Comparison of ENCODE assay signal across 19 cellular contexts in the genomic region with DNA sequence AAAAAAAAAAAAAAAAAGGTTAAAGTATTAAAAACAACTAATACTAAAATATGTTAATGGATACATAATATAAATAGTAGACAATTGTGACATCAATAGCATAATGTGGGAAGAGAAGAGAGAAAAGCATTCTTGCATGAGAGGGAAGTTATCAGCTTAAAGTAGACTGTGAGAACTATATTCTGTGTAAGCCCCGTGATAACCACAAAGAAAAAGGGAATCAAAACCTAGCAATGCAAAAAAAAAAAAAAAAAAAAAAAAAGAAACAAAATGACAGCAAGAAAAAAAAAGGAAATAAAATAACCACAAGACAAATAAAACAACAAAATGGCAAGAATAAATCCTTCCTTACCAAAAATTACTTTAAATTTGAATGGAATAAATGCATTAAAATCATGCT. TPM values are rescaled to one million over a fixed set of nuclear protein-coding genes. Genes with fewer than 3 reads are reported as not detected.
DNase-seq lines count a peak whose midpoint lies in the region; ATAC-seq, FAIRE-seq and TF ChIP-seq lines count a peak whose summit lies in the region.
"Had no signal": no experiment of that assay in that cellular context is flagged by ENCODE, and none has a peak within 500 bp of the region (broad histone marks: within the 10 kb centered on the region; RNA-seq: fewer than 3 reads in every experiment).

No MANE protein-coding gene starts in this region.

- H3K9me3 ChIP-seq in small intestine (ENCODE audit: control insufficient read depth, low read depth), result no peaks in the 10 kb centered on the region

- no peak overlapping the region for H3K27ac ChIP-seq in small intestine (ENCODE audit: low read depth in 1 of 2, low read length in 1 of 2)
- H3K27ac ChIP-seq: C4-2B, SK-N-MC, transverse colon had no signal

- no peaks in the 10 kb centered on the region for H3K27me3 Mint-ChIP-seq in activated T-helper 17 cell treated with anti-CD3 and anti-CD28 coated beads, Interleukin-2, amount 50 U/mL, for 72 hours

- H3K4me3 Mint-ChIP-seq in activated T-helper 17 cell treated with anti-CD3 and anti-CD28 coated beads, Interleukin-2, amount 50 U/mL, for 72 hours, result no peak overlapping the region
- H3K4me3 Mint-ChIP-seq: WTC11 had no signal

- no peak overlapping the region for H3K27ac Mint-ChIP-seq in activated T-helper 17 cell treated with anti-CD3 and anti-CD28 coated beads, Interleukin-2, amount 50 U/mL, for 72 hours
- H3K27ac Mint-ChIP-seq: activated T-helper 2 cell treated with anti-CD3 and anti-CD28 coated beads, Interferon-gamma antibody, Interleukin-2, Interleukin-4, amounts not matched to agents 10 μg/mL and 5 μg/mL and 100 μg/mL, durations not matched to agents 14 hours and 24 hours and 36 hours had no signal

- no peaks in the 10 kb centered on the region for H3K36me3 ChIP-seq in small intestine (ENCODE audit: control insufficient read depth in 2 of 2, insufficient read depth in 2 of 2, low read length in 2 of 2)
- H3K36me3 ChIP-seq: transverse colon had no signal

- H3K9me3 Mint-ChIP-seq in activated T-helper 17 cell treated with anti-CD3 and anti-CD28 coated beads, Interleukin-2, amount 50 U/mL, for 72 hours, result peaks cover 10% of the 10 kb centered on the region

- WGBS in small intestine, 3 donors, result 72 to 100% (median 91%) methylated on average over 1 of the region's 1 CpG

- no peaks in the 10 kb centered on the region for H3K27me3 ChIP-seq in small intestine (ENCODE audit: control insufficient read depth in 2 of 2, insufficient read depth in 2 of 2, low read length in 2 of 2)
- H3K27me3 ChIP-seq: transverse colon had no signal

- FAIRE-seq in GM18507 (lab: Jason Lieb, UNC) (peak; percentile 63), small intestine (lab: Jason Lieb, UNC) (peak; percentile 61)

- H3K4me1 ChIP-seq in small intestine (ENCODE audit: control insufficient read depth in 2 of 2, insufficient read depth in 1 of 2, low read depth in 1 of 2, low read length in 1 of 2), result no peaks in the 10 kb centered on the region

- ATAC-seq in HG02885 (IDR thresholded peaks at IDR 0.05; ENCODE audit: poor library complexity, unreplicated experiment) (peak; percentile 30), SK-N-SH treated with all-trans-retinoic acid at 6 μM for 48 hours (no peak), HG02759 (IDR thresholded peaks at IDR 0.05; ENCODE audit: unreplicated experiment) (no peak)
- no peak for ATAC-seq in activated T-helper 17 cell treated with anti-CD3 and anti-CD28 coated beads, Interleukin-2, amount 50 U/mL, for 72 hours (replicated peaks)
- ATAC-seq: left ventricle myocardium superior, WTC11 had no signal

- H3K4me3 ChIP-seq in small intestine (ENCODE audit: low read depth in 1 of 2, low read length in 2 of 2), result no peak overlapping the region
- H3K4me3 ChIP-seq: SK-N-MC, transverse colon had no signal

- DNase-seq in GM18507 (ENCODE audit: extremely low spot score, insufficient read length, low read depth) (peak; percentile 29), OCI-M1 (lab: John Stamatoyannopoulos, UW) (peak; percentile 2), small intestine (no peak), HT-29 (ENCODE audit: low spot score) (no peak)
- DNase-seq: activated CD8-positive, alpha-beta memory T cell treated with anti-CD3 and anti-CD28 coated beads for 24 hours; cerebellar nuclear complex; DMS53; left ventricle myocardium superior; NK-92 treated with Interleukin-12 subunit alpha and Interleukin-12 subunit beta, amount 100 ng/mL, for 24 hours; transverse colon had no signal

- no peaks in the 10 kb centered on the region for H3K36me3 Mint-ChIP-seq in activated T-helper 17 cell treated with anti-CD3 and anti-CD28 coated beads, Interleukin-2, amount 50 U/mL, for 72 hours (ENCODE audit: low read depth)

- H3K4me1 Mint-ChIP-seq in activated T-helper 17 cell treated with anti-CD3 and anti-CD28 coated beads, Interleukin-2, amount 50 U/mL, for 72 hours, result peaks cover 9% of the 10 kb centered on the region

TF ChIP-seq in SK-N-SH treated with all-trans-retinoic acid at 6 μM for 48 hours, 23 proteins besides CTCF, POLR2A, EP300 and RAD21:
- no peak for TF ChIP-seq ZNF565 (CRISPR knock-in tag; conservative IDR thresholded peaks at IDR 0.05; ENCODE audit: low read depth)
- TF ChIP-seq BACH2 (CRISPR knock-in tag; IDR thresholded peaks at IDR 0.05; ENCODE audit: borderline replicate concordance), result no peak
- TF ChIP-seq ZNF70 (CRISPR knock-in tag; IDR thresholded peaks at IDR 0.05), result no peak
- TF ChIP-seq TOX (CRISPR knock-in tag; IDR thresholded peaks at IDR 0.05; ENCODE audit: borderline replicate concordance), result no peak
TF ChIP-seq in SK-N-SH treated with all-trans-retinoic acid at 6 μM for 48 hours: peak in this region for 0.

RNA-seq across cellular contexts. Expression of gene MYLK3, which starts 39.8 kb away (rescaled TPM):
- polyA plus RNA-seq in small intestine, result under 1 TPM in 2 of 3 donors, not detected in 1; 0.04 to 0.81 TPM
- 0.21 and 0.53 TPM in 2 replicates for total RNA-seq in HT-29 (2014; rRNA removed; shearing (Covaris generic))
- under 1 TPM; 0.56 to 0.58 TPM for total RNA-seq in activated T-helper 17 cell treated with anti-CD3 and anti-CD28 coated beads, Interleukin-2, amount 50 U/mL, for 72 hours
- total RNA-seq: MCF 10A, transverse colon had no signal

RNA-seq across cellular contexts. Expression of gene C16orf87, which starts 43.1 kb away (rescaled TPM):
- 10 to 100 TPM in 1 of 3 donors, 1 to 10 TPM in 2; 5.7 to 13.9 (median 9.5) TPM for polyA plus RNA-seq in small intestine
- total RNA-seq in HT-29 (2014; rRNA removed; shearing (Covaris generic)), result 3.1 and 3.6 TPM in 2 replicates
- 10 to 100 TPM; 15.6 to 21.3 TPM for total RNA-seq in activated T-helper 17 cell treated with anti-CD3 and anti-CD28 coated beads, Interleukin-2, amount 50 U/mL, for 72 hours

Comparison
In these comparisons a context has a peak if more than half of its experiments do, and no peak if none do; other contexts are left out.
1. DNase-seq: peak in GM18507 (single experiment) and OCI-M1 (single experiment); none in small intestine (single experiment) and HT-29 (single experiment).